12 cellular contexts compared by ENCODE assay signal in genomic region chr1:60942896-60943633, GRCh38.
DNase-seq lines count a peak whose midpoint lies in the region; ATAC-seq and TF ChIP-seq lines count a peak whose summit lies in the region.
"Had no signal": no experiment of that assay in that cellular context is flagged by ENCODE, and none has a peak within 500 bp of the region (broad histone marks: within the 10 kb centered on the region; RNA-seq: fewer than 3 reads in every experiment).

No MANE protein-coding gene starts in this region.

- H3K27me3 ChIP-seq in OCI-LY3 (ENCODE audit: low read depth, low read length), result peaks cover 19% of the 10 kb centered on the region
- H3K27me3 ChIP-seq: pancreas had no signal

- peak overlapping the region; percentile 10; the same call in 1 of the 2 replicates for H3K4me3 ChIP-seq in OCI-LY3 (ENCODE audit: low read length)
- H3K4me3 ChIP-seq: esophagus squamous epithelium, pancreas had no signal

- ATAC-seq in GM18907 (IDR thresholded peaks at IDR 0.05; ENCODE audit: unreplicated experiment), result peak; percentile 66
- peak; percentile 82 for ATAC-seq in HG02852 (IDR thresholded peaks at IDR 0.05; ENCODE audit: unreplicated experiment)
- no peak for ATAC-seq in GM21825 (IDR thresholded peaks at IDR 0.05; ENCODE audit: unreplicated experiment)

- peaks cover 0 to 7% (median 0%) of the 10 kb centered on the region in 3 donors for H3K27me3 Mint-ChIP-seq in immature natural killer cell (ENCODE audit: low read depth in 3 of 3)

- no peak overlapping the region for H3K27ac Mint-ChIP-seq in immature natural killer cell
- H3K27ac Mint-ChIP-seq: T-helper 2 cell treated with Interferon-gamma antibody and Interleukin-4, amounts not matched to agents 5 μg/mL and 100 μg/mL, for 36 hours had no signal

- peaks cover 0 to 4% (median 0%) of the 10 kb centered on the region in 6 donors for H3K9me3 Mint-ChIP-seq in immature natural killer cell
- H3K9me3 Mint-ChIP-seq: T-helper 2 cell treated with Interferon-gamma antibody and Interleukin-4, amounts not matched to agents 5 μg/mL and 100 μg/mL, for 36 hours had no signal

- H3K9me3 ChIP-seq in OCI-LY3 (ENCODE audit: insufficient read depth, low read length), result no peaks in the 10 kb centered on the region
- H3K9me3 ChIP-seq: esophagus squamous epithelium, pancreas had no signal

- H3K36me3 ChIP-seq in OCI-LY3 (replicated peaks; ENCODE audit: low read depth, low read length), result no peaks in the 10 kb centered on the region
- H3K36me3 ChIP-seq: esophagus squamous epithelium, pancreas had no signal

- no peak for TF ChIP-seq CTCF in OCI-LY3 (IDR thresholded peaks at IDR 0.05; ENCODE audit: low read depth, low read length)

- peaks cover 12% of the 10 kb centered on the region; the same call in 1 of the 2 replicates for H4K20me1 ChIP-seq in OCI-LY3 (ENCODE audit: insufficient read depth, low read length)

- H2AFZ ChIP-seq in OCI-LY3 (ENCODE audit: low read depth, low read length), result no peak overlapping the region

- DNase-seq in pons (ENCODE audit: low spot score) (peak; percentile 60), retina (no peak), immature natural killer cell (no peak), NCI-H1105 (lab: John Stamatoyannopoulos, UW) (no peak)
- DNase-seq: DMS79, esophagus squamous epithelium, pancreas had no signal

- no peak overlapping the region for H3K9ac ChIP-seq in OCI-LY3 (ENCODE audit: low read length)

- no peak overlapping the region for H3K27ac ChIP-seq in OCI-LY3 (ENCODE audit: low read length)
- H3K27ac ChIP-seq: esophagus squamous epithelium, pancreas had no signal

- H3K4me1 ChIP-seq in OCI-LY3 (ENCODE audit: low read length), result peaks cover 11% of the 10 kb centered on the region
- H3K4me1 ChIP-seq: pancreas had no signal

- no peak overlapping the region for H3K4me3 Mint-ChIP-seq in immature natural killer cell
- H3K4me3 Mint-ChIP-seq: T-helper 2 cell treated with Interferon-gamma antibody and Interleukin-4, amounts not matched to agents 5 μg/mL and 100 μg/mL, for 36 hours had no signal

- H3K36me3 Mint-ChIP-seq in immature natural killer cell, result no peaks in the 10 kb centered on the region

- H3K4me1 Mint-ChIP-seq in immature natural killer cell, result no peaks in the 10 kb centered on the region

- H3K4me2 ChIP-seq in OCI-LY3 (ENCODE audit: low read length), result peak overlapping the region; percentile 47

- H3K79me2 ChIP-seq in OCI-LY3 (ENCODE audit: low read length), result no peaks in the 10 kb centered on the region
